Comparison of ENCODE assay signal across 1 cellular context in the genomic region with DNA sequence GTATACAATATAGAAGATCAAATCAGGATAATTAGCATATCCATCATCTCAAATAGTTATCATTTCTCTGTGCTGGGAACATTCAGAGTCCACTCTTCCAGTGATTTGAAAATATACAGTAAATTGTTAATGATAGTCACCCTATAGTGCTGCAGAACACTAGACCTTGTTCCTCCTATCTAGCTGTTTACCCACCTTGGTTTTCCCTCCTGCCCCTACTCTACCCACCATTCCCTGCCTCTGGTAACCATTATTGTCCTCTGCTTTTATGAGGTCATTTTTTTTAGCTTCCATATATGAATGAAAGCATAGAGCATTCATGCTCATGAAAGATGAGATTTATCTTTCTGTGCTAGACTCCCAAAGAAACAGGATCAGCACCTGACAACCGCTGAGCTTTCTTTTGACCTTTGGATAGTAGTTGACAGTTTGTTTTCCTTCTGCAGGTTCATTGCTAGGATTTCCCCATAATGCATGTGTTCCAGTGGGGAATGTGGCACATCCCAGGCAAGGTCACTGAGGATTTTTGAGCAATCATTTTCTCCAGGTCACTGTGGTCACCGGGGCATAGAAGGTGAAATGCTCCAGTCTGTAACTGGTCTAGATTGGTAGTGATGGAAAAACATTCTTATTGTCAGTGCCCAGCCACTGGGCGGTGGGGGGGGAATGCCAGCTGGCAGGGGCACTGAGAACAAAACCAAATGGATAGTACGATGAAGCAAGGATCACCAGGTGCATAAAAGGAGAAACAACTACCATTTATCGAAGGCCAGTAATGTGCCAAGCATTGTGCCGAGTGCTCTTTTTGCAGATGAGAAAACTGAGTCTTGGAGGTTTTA.
TF ChIP-seq lines count a peak whose summit lies in the region.

No MANE protein-coding gene starts in this region.

TF ChIP-seq in GM23338, 12 proteins besides CTCF, POLR2A, EP300 and RAD21 (continued from another document):
- TF ChIP-seq, protein P1, sequence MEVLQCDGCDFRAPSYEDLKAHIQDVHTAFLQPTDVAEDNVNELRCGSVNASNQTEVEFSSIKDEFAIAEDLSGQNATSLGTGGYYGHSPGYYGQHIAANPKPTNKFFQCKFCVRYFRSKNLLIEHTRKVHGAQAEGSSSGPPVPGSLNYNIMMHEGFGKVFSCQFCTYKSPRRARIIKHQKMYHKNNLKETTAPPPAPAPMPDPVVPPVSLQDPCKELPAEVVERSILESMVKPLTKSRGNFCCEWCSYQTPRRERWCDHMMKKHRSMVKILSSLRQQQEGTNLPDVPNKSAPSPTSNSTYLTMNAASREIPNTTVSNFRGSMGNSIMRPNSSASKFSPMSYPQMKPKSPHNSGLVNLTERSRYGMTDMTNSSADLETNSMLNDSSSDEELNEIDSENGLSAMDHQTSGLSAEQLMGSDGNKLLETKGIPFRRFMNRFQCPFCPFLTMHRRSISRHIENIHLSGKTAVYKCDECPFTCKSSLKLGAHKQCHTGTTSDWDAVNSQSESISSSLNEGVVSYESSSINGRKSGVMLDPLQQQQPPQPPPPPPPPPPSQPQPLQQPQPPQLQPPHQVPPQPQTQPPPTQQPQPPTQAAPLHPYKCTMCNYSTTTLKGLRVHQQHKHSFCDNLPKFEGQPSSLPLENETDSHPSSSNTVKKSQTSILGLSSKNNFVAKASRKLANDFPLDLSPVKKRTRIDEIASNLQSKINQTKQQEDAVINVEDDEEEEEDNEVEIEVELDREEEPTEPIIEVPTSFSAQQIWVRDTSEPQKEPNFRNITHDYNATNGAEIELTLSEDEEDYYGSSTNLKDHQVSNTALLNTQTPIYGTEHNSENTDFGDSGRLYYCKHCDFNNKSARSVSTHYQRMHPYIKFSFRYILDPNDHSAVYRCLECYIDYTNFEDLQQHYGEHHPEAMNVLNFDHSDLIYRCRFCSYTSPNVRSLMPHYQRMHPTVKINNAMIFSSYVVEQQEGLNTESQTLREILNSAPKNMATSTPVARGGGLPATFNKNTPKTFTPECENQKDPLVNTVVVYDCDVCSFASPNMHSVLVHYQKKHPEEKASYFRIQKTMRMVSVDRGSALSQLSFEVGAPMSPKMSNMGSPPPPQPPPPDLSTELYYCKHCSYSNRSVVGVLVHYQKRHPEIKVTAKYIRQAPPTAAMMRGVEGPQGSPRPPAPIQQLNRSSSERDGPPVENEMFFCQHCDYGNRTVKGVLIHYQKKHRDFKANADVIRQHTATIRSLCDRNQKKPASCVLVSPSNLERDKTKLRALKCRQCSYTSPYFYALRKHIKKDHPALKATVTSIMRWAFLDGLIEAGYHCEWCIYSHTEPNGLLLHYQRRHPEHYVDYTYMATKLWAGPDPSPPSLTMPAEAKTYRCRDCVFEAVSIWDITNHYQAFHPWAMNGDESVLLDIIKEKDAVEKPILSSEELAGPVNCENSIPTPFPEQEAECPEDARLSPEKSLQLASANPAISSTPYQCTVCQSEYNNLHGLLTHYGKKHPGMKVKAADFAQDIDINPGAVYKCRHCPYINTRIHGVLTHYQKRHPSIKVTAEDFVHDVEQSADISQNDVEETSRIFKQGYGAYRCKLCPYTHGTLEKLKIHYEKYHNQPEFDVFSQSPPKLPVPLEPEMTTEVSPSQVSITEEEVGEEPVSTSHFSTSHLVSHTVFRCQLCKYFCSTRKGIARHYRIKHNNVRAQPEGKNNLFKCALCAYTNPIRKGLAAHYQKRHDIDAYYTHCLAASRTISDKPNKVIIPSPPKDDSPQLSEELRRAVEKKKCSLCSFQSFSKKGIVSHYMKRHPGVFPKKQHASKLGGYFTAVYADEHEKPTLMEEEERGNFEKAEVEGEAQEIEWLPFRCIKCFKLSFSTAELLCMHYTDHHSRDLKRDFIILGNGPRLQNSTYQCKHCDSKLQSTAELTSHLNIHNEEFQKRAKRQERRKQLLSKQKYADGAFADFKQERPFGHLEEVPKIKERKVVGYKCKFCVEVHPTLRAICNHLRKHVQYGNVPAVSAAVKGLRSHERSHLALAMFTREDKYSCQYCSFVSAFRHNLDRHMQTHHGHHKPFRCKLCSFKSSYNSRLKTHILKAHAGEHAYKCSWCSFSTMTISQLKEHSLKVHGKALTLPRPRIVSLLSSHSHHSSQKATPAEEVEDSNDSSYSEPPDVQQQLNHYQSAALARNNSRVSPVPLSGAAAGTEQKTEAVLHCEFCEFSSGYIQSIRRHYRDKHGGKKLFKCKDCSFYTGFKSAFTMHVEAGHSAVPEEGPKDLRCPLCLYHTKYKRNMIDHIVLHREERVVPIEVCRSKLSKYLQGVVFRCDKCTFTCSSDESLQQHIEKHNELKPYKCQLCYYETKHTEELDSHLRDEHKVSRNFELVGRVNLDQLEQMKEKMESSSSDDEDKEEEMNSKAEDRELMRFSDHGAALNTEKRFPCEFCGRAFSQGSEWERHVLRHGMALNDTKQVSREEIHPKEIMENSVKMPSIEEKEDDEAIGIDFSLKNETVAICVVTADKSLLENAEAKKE (CRISPR knock-in tag; IDR thresholded peaks at IDR 0.05) = no peak
- TF ChIP-seq POLR2AphosphoS5 (IDR thresholded peaks at IDR 0.05; ENCODE audit: low read depth) (no peak), ZNF114 (CRISPR knock-in tag; IDR thresholded peaks at IDR 0.05) (no peak), STAT1 (IDR thresholded peaks at IDR 0.05; ENCODE audit: unreplicated experiment) (no peak), ZNF331 (CRISPR knock-in tag; IDR thresholded peaks at IDR 0.05; ENCODE audit: low read depth) (no peak), JUNB (IDR thresholded peaks at IDR 0.05; ENCODE audit: unreplicated experiment) (no peak), NANOG (IDR thresholded peaks at IDR 0.05; ENCODE audit: borderline replicate concordance) (no peak), EZH2 (IDR thresholded peaks at IDR 0.05; ENCODE audit: low read depth, unreplicated experiment) (no peak), EZH2phosphoT487 (IDR thresholded peaks at IDR 0.05; ENCODE audit: unreplicated experiment) (no peak)
- TF ChIP-seq, protein P2, sequence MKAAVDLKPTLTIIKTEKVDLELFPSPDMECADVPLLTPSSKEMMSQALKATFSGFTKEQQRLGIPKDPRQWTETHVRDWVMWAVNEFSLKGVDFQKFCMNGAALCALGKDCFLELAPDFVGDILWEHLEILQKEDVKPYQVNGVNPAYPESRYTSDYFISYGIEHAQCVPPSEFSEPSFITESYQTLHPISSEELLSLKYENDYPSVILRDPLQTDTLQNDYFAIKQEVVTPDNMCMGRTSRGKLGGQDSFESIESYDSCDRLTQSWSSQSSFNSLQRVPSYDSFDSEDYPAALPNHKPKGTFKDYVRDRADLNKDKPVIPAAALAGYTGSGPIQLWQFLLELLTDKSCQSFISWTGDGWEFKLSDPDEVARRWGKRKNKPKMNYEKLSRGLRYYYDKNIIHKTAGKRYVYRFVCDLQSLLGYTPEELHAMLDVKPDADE (IDR thresholded peaks at IDR 0.05) = no peak
- TF ChIP-seq, protein P3, sequence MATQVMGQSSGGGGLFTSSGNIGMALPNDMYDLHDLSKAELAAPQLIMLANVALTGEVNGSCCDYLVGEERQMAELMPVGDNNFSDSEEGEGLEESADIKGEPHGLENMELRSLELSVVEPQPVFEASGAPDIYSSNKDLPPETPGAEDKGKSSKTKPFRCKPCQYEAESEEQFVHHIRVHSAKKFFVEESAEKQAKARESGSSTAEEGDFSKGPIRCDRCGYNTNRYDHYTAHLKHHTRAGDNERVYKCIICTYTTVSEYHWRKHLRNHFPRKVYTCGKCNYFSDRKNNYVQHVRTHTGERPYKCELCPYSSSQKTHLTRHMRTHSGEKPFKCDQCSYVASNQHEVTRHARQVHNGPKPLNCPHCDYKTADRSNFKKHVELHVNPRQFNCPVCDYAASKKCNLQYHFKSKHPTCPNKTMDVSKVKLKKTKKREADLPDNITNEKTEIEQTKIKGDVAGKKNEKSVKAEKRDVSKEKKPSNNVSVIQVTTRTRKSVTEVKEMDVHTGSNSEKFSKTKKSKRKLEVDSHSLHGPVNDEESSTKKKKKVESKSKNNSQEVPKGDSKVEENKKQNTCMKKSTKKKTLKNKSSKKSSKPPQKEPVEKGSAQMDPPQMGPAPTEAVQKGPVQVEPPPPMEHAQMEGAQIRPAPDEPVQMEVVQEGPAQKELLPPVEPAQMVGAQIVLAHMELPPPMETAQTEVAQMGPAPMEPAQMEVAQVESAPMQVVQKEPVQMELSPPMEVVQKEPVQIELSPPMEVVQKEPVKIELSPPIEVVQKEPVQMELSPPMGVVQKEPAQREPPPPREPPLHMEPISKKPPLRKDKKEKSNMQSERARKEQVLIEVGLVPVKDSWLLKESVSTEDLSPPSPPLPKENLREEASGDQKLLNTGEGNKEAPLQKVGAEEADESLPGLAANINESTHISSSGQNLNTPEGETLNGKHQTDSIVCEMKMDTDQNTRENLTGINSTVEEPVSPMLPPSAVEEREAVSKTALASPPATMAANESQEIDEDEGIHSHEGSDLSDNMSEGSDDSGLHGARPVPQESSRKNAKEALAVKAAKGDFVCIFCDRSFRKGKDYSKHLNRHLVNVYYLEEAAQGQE (IDR thresholded peaks at IDR 0.05; ENCODE audit: unreplicated experiment) = no peak
TF ChIP-seq in GM23338: peak in this region for 0.
